22 cellular contexts compared by ENCODE assay signal in genomic region chr7:12701433-12701832, GRCh38.
"Had no signal": no experiment of that assay in that cellular context is flagged by ENCODE, and none has a peak within 500 bp of the region (broad histone marks: within the 10 kb centered on the region; RNA-seq: fewer than 3 reads in every experiment).

No MANE protein-coding gene starts in this region.

- ATAC-seq: gastroesophageal sphincter; left lobe of liver; naive thymus-derived CD4-positive, alpha-beta T cell; psoas muscle; sciatic nerve; stimulated activated memory B cell treated with anti-CD40 and anti-IgM and Interleukin-4, amounts not matched to agents 10 μg/mL and 1 μg/mL and 100 μg/mL, for 72 hours; upper lobe of right lung had no signal

- H3K4me3 ChIP-seq: esophagus squamous epithelium, gastroesophageal sphincter, psoas muscle, spleen, testis, tibial nerve, upper lobe of right lung, vagina had no signal

- DNase-seq: effector memory CD4-positive, alpha-beta T cell; esophagus squamous epithelium; foreskin fibroblast; glutamatergic neuron; islet precursor cell; mammary epithelial cell; naive thymus-derived CD4-positive, alpha-beta T cell; nephron progenitor cell; psoas muscle; retina; spleen; stimulated activated CD4-positive, alpha-beta T cell treated with anti-CD3 and anti-CD28 coated beads, Interleukin-15, amount 100 ng/mL, for 24 hours; stimulated activated CD4-positive, alpha-beta T cell treated with anti-CD3 and anti-CD28 coated beads, Interleukin-1b, Interleukin-23, amount 100 ng/mL, for 48 hours; stimulated activated CD4-positive, alpha-beta T cell treated with anti-CD3 and anti-CD28 coated beads, Interleukin-4, amount 100 ng/mL, for 24 hours; testis; upper lobe of right lung had no signal
